ENCODE assay signal across 10 cellular contexts in genomic region chr16:31331141-31331764, GRCh38. TPM values are rescaled to one million over a fixed set of nuclear protein-coding genes. Genes with fewer than 3 reads are reported as not detected.
DNase-seq lines count a peak whose midpoint lies in the region; ATAC-seq and TF ChIP-seq lines count a peak whose summit lies in the region.
"Had no signal": no experiment of that assay in that cellular context is flagged by ENCODE, and none has a peak within 500 bp of the region (broad histone marks: within the 10 kb centered on the region; RNA-seq: fewer than 3 reads in every experiment).

No MANE protein-coding gene starts in this region.

- H3K4me3 ChIP-seq in AG10803 (ENCODE audit: low read length) (peak overlapping the region; percentile 12; the same call in 1 of the 2 replicates), HL-60 (replicated peaks; ENCODE audit: insufficient read depth, low read length) (peak overlapping the region; percentile 40), mucosa of descending colon (no peak overlapping the region), body of pancreas (no peak overlapping the region), BE2C (ENCODE audit: low read depth, low read length) (no peak overlapping the region), testis (no peak overlapping the region)
- H3K4me3 ChIP-seq: SJSA1 had no signal

- no peaks in the 10 kb centered on the region for H3K9me3 ChIP-seq in mucosa of descending colon
- no peaks in the 10 kb centered on the region for H3K9me3 ChIP-seq in body of pancreas
- H3K9me3 ChIP-seq in BE2C, result no peaks in the 10 kb centered on the region
- H3K9me3 ChIP-seq in testis, result no peaks in the 10 kb centered on the region
- H3K9me3 ChIP-seq: SJSA1 had no signal

- TF ChIP-seq CTCF in AG10803 (conservative IDR thresholded peaks at IDR 0.05; ENCODE audit: low read length) (no peak), HL-60 (IDR thresholded peaks at IDR 0.05; ENCODE audit: insufficient read depth, low read length) (no peak), mucosa of descending colon (IDR thresholded peaks at IDR 0.05) (no peak), body of pancreas (IDR thresholded peaks at IDR 0.05) (no peak), BE2C (IDR thresholded peaks at IDR 0.05; ENCODE audit: low read depth, low read length) (no peak), testis (IDR thresholded peaks at IDR 0.05) (no peak)

- H3K36me3 ChIP-seq in mucosa of descending colon (ENCODE audit: low read depth) (no peaks in the 10 kb centered on the region), body of pancreas (replicated peaks in 1 of 2; ENCODE audit: insufficient read depth in 1 of 2, low read depth in 2 of 2) (no peaks in the 10 kb centered on the region), BE2C (no peaks in the 10 kb centered on the region), testis (ENCODE audit: low read depth, missing control alignments) (no peaks in the 10 kb centered on the region)
- H3K36me3 ChIP-seq: SJSA1 had no signal

- WGBS in body of pancreas, 2 donors, result 0 to 4% methylated on average over 1 to 41 of the region's 46 CpGs
- 3 to 10% methylated on average over 11 to 45 of the region's 46 CpGs for WGBS in testis, 2 donors

- no peak for DNase-seq in AG10803 (ENCODE audit: low read depth)
- no peak for DNase-seq in HL-60 (ENCODE audit: low read depth in 1 of 2, low spot score in 1 of 2)
- peak; percentile 21 for DNase-seq in activated naive CD8-positive, alpha-beta T cell treated with anti-CD3 and anti-CD28 coated beads, Interleukin-2, amount 50 U/mL, for 16 hours (ENCODE audit: low read depth, low spot score)
- no peak for DNase-seq in mucosa of descending colon
- no peak for DNase-seq in body of pancreas
- no peak for DNase-seq in BE2C
- DNase-seq in NCI-H345 treated with DMSO at 0.1 percent for 48 hours (lab: John Stamatoyannopoulos, UW; ENCODE audit: unreplicated experiment), result no peak
- no peak for DNase-seq in testis

- TF ChIP-seq POLR2A in body of pancreas (IDR thresholded peaks at IDR 0.05), result no peak
- no peak for TF ChIP-seq POLR2A in testis (IDR thresholded peaks at IDR 0.05)

- H3K27me3 ChIP-seq in HL-60 (ENCODE audit: insufficient read depth, poor library complexity, severe bottlenecking) (peaks cover 8% of the 10 kb centered on the region), body of pancreas (peaks cover 0 to 15% of the 10 kb centered on the region in 2 donors), BE2C (peaks cover 25% of the 10 kb centered on the region), testis (no peaks in the 10 kb centered on the region)

- no peaks in the 10 kb centered on the region for H3K4me1 ChIP-seq in mucosa of descending colon (ENCODE audit: low read depth)
- H3K4me1 ChIP-seq in body of pancreas, result peaks cover 13% of the 10 kb centered on the region
- H3K4me1 ChIP-seq in BE2C, result no peaks in the 10 kb centered on the region
- no peaks in the 10 kb centered on the region for H3K4me1 ChIP-seq in testis
- H3K4me1 ChIP-seq: SJSA1 had no signal

- ATAC-seq in mucosa of descending colon, result peak; percentile 31
- no peak for ATAC-seq in body of pancreas

- H3K27ac ChIP-seq in HL-60 (replicated peaks) (no peak overlapping the region), body of pancreas (no peak overlapping the region), testis (no peak overlapping the region)
- H3K27ac ChIP-seq: SJSA1 had no signal

- intact Hi-C loops in mucosa of descending colon (cut with DNase I, micrococcal nuclease) (no loop called here), body of pancreas (cut with DNase I) (no loop called here), testis (cut with DNase I; ENCODE audit: low total_unique reads) (no loop called here)

RNA-seq across cellular contexts. Expression of gene ITGAX, which starts 23.7 kb away (rescaled TPM):
- total RNA-seq in mucosa of descending colon (1 to 10 TPM; 2.9 to 8.6 (median 3.5) TPM), body of pancreas (1 to 10 TPM; 3.0 to 8.6 TPM), testis (1 to 10 TPM in 1 of 2 donors, under 1 TPM in 1; 0.63 to 2.8 TPM)
- polyA plus RNA-seq in BE2C (2012; ENCODE audit: insufficient read depth, insufficient read length, low read depth), result not detected
- polyA plus RNA-seq in testis (ENCODE audit: insufficient read depth, low read depth, low replicate concordance), result 3.4 TPM
- total RNA-seq: LHCN-M2, SJSA1 had no signal

Comparison
In these comparisons a context has a peak if more than half of its experiments do, and no peak if none do; other contexts are left out.
1. H3K4me3 ChIP-seq: peak in AG10803 (single experiment) and HL-60 (single experiment); none in mucosa of descending colon (single experiment), body of pancreas (0 of 2), BE2C (single experiment) and testis (0 of 2).